In genomic region chr3:4419920-4420319, GRCh38 we compare ENCODE assay signal across 17 cellular contexts. TPM values are rescaled to one million over a fixed set of nuclear protein-coding genes. Genes with fewer than 3 reads are reported as not detected.
A peak's percentile ranks its signal among the peaks of the same experiment; 100 is the strongest.
DNase-seq lines count a peak whose midpoint lies in the region; ATAC-seq and TF ChIP-seq lines count a peak whose summit lies in the region.
"Had no signal": no experiment of that assay in that cellular context is flagged by ENCODE, and none has a peak within 500 bp of the region (broad histone marks: within the 10 kb centered on the region; RNA-seq: fewer than 3 reads in every experiment).

No MANE protein-coding gene starts in this region.

- no peak overlapping the region for H3K9ac ChIP-seq in H9 (ENCODE audit: extremely low read depth, insufficient read length, low read length)
- H3K9ac ChIP-seq in endodermal cell (ENCODE audit: extremely low read depth, low read length, poor library complexity, severe bottlenecking) = no peak overlapping the region

- H3K9me3 Mint-ChIP-seq in GM23338 (no peaks in the 10 kb centered on the region), H9 (no peaks in the 10 kb centered on the region), WTC11 (no peaks in the 10 kb centered on the region), endodermal cell (no peaks in the 10 kb centered on the region)
- H3K9me3 Mint-ChIP-seq: CD4-positive, CD25-positive, alpha-beta regulatory T cell; CD8-positive, alpha-beta T cell had no signal

- H3K36me3 ChIP-seq in GM23338 (ENCODE audit: insufficient read depth) (peaks cover 5% of the 10 kb centered on the region; the same call in 1 of the 2 replicates), endodermal cell (ENCODE audit: control insufficient read depth, insufficient read depth, low read length) (peaks cover 4% of the 10 kb centered on the region)

- H3K36me3 Mint-ChIP-seq in GM23338 (ENCODE audit: low read depth) (no peaks in the 10 kb centered on the region), H9 (ENCODE audit: insufficient read depth in 1 of 3, low read depth in 3 of 3) (peaks cover 0 to 4% (median 0%) of the 10 kb centered on the region in 3 experiments; a peak in 1 of 7 replicates), WTC11 (no peaks in the 10 kb centered on the region), endodermal cell (ENCODE audit: low read depth) (peaks cover 6% of the 10 kb centered on the region)

- H3K23ac ChIP-seq in H9 (ENCODE audit: insufficient read length, low read depth, low read length) = no peak overlapping the region

- H3F3A ChIP-seq in GM23338 (replicated peaks; ENCODE audit: low read depth) = no peaks in the 10 kb centered on the region

- H3K4me3 ChIP-seq in GM23338 (no peak overlapping the region), endodermal cell (ENCODE audit: low read length) (no peak overlapping the region), right cardiac atrium (ENCODE audit: low read length) (no peak overlapping the region)

- no peak overlapping the region for H2BK15ac ChIP-seq in H9 (ENCODE audit: low read depth, low read length)

- DNase-seq in GM23338 (ENCODE audit: low spot score) (peak; percentile 17), H9 (no peak), WTC11 (ENCODE audit: low spot score) (no peak), endodermal cell (no peak), right cardiac atrium (no peak), dermis blood vessel endothelial cell (no peak), NCI-H1694 treated with DMSO at 0.1 percent for 48 hours (lab: John Stamatoyannopoulos, UW) (no peak)
- DNase-seq: C1 segment of cervical spinal cord; Caco-2; CD4-positive, CD25-positive, alpha-beta regulatory T cell; CD8-positive, alpha-beta T cell; DMS153; DND-41; GOT3; H7 had no signal

- no peaks in the 10 kb centered on the region for H3K9me2 ChIP-seq in GM23338 (ENCODE audit: insufficient read depth)

- TF ChIP-seq CTCF in GM23338 (conservative IDR thresholded peaks at IDR 0.05; ENCODE audit: low read depth in 2 of 2) (peak; percentile 31 to 38; a peak in 3 of 4 replicates), H9 (conservative IDR thresholded peaks at IDR 0.05) (peak; percentile 31; the same call in 2 of the 3 replicates), WTC11 (IDR thresholded peaks at IDR 0.05) (no peak), endodermal cell (conservative IDR thresholded peaks at IDR 0.05) (peak; percentile 55)

- H3K23me2 ChIP-seq in H9 (ENCODE audit: insufficient read length, low read depth, low read length, poor library complexity, severe bottlenecking) = no peaks in the 10 kb centered on the region

- POLR2A ChIA-PET in WTC11 (lab: Charles Lee) = interaction anchor here (1.0 kb wide), 1 partner anchor 12 kb away, joined by 3 read pairs; no protein-coding TSS in a partner anchor

- CTCF ChIA-PET in WTC11 (lab: Charles Lee) = interaction anchor here (0.6 to 1.0 kb wide), 6 partner anchors 10 to 214 kb away, joined by 3 to 5 read pairs (median 3); partner anchors contain the start of gene ITPR1

- H3K9me3 ChIP-seq in H9 (ENCODE audit: control insufficient read depth, low read depth, low read length) (no peaks in the 10 kb centered on the region), endodermal cell (ENCODE audit: control insufficient read depth, low read length) (no peaks in the 10 kb centered on the region), right cardiac atrium (ENCODE audit: control insufficient read depth, low read length) (no peaks in the 10 kb centered on the region)
- H3K9me3 ChIP-seq: Caco-2 had no signal

- H4K20me1 ChIP-seq in GM23338 (replicated peaks; ENCODE audit: insufficient read depth) (no peaks in the 10 kb centered on the region), H9 (ENCODE audit: control insufficient read depth, insufficient read depth, insufficient read length) (no peaks in the 10 kb centered on the region)

- H3K79me2 ChIP-seq in GM23338 (replicated peaks; ENCODE audit: insufficient read depth) (no peaks in the 10 kb centered on the region), H9 (ENCODE audit: insufficient read depth, low read length) (no peaks in the 10 kb centered on the region)

- H2BK20ac ChIP-seq in H9 (ENCODE audit: low read depth, low read length, poor library complexity, severe bottlenecking) = no peak overlapping the region

- no peak overlapping the region for H2BK12ac ChIP-seq in H9 (ENCODE audit: insufficient read length, low read depth, low read length)

- no peak overlapping the region for H3K14ac ChIP-seq in H9 (ENCODE audit: insufficient read depth, low read length)

- H3K27ac Mint-ChIP-seq in GM23338 (no peak overlapping the region), H9 (no peak overlapping the region), WTC11 (no peak overlapping the region), endodermal cell (no peak overlapping the region)
- H3K27ac Mint-ChIP-seq: CD8-positive, alpha-beta T cell had no signal

- H3T11ph ChIP-seq in H9 (ENCODE audit: low read length) = no peak overlapping the region

- H3K4ac ChIP-seq in H9 (ENCODE audit: low read depth, low read length) = no peak overlapping the region

- H3K4me2 ChIP-seq in GM23338 (no peak overlapping the region), H9 (ENCODE audit: insufficient read depth, insufficient read length, low read length) (no peak overlapping the region)

- H3K4me3 Mint-ChIP-seq in GM23338 (no peak overlapping the region), H9 (no peak overlapping the region), WTC11 (no peak overlapping the region), endodermal cell (no peak overlapping the region)
- H3K4me3 Mint-ChIP-seq: CD4-positive, CD25-positive, alpha-beta regulatory T cell; CD8-positive, alpha-beta T cell had no signal

- ATAC-seq in GM23338 (peak; percentile 59), WTC11 (peak; percentile 53; the same call in 1 of the 2 replicates), right cardiac atrium (no peak), HG03045 (IDR thresholded peaks at IDR 0.05; ENCODE audit: unreplicated experiment) (no peak)
- ATAC-seq: CD8-positive, alpha-beta T cell; HCT116 had no signal

- no peak overlapping the region for H2AK5ac ChIP-seq in H9 (ENCODE audit: insufficient read length, low read length)

- no peak overlapping the region for H4K5ac ChIP-seq in H9 (ENCODE audit: insufficient read length, low read depth, low read length)

- H2AFZ ChIP-seq in GM23338 (no peak overlapping the region), H9 (ENCODE audit: low read length) (no peak overlapping the region)

- no peak overlapping the region for H4K91ac ChIP-seq in H9 (ENCODE audit: insufficient read length, low read depth, low read length)

- WGBS in H9 (ENCODE audit: extremely low coverage, insufficient read length, low lambda C conversion rate) = no CpG with 5 or more reads among the region's 1 CpG
- 97% methylated on average over 1 of the region's 1 CpG; no CpG with 5 or more reads in 1 of the 2 experiments for WGBS in endodermal cell (ENCODE audit: insufficient coverage in 1 of 2, insufficient read length in 1 of 2), 2 experiments
- 93% methylated on average over 1 of the region's 1 CpG for WGBS in right cardiac atrium

- no peaks in the 10 kb centered on the region for H3K27me3 ChIP-seq in GM23338 (ENCODE audit: insufficient read depth)
- no peaks in the 10 kb centered on the region for H3K27me3 ChIP-seq in H9 (ENCODE audit: insufficient read depth, low read length)
- H3K27me3 ChIP-seq in endodermal cell (ENCODE audit: control insufficient read depth, insufficient read depth, low read length, poor library complexity, severe bottlenecking) = no peaks in the 10 kb centered on the region
- no peaks in the 10 kb centered on the region for H3K27me3 ChIP-seq in right cardiac atrium (ENCODE audit: control insufficient read depth, insufficient read depth)

- intact Hi-C loops in right cardiac atrium (cut with DNase I) = no loop called here

- no peaks in the 10 kb centered on the region for H3K27me3 Mint-ChIP-seq in GM23338 (ENCODE audit: insufficient read depth, low read depth, poor library complexity)
- H3K27me3 Mint-ChIP-seq in H9 (ENCODE audit: low read depth) = no peaks in the 10 kb centered on the region
- no peaks in the 10 kb centered on the region for H3K27me3 Mint-ChIP-seq in WTC11 (ENCODE audit: low read depth)
- no peaks in the 10 kb centered on the region for H3K27me3 Mint-ChIP-seq in endodermal cell (ENCODE audit: insufficient read depth)
- H3K27me3 Mint-ChIP-seq: CD4-positive, CD25-positive, alpha-beta regulatory T cell had no signal

- H3K79me1 ChIP-seq in H9 (ENCODE audit: insufficient read depth, low read depth, low read length, poor library complexity, severe bottlenecking) = no peaks in the 10 kb centered on the region

- no peak overlapping the region for H2BK120ac ChIP-seq in H9 (ENCODE audit: low read depth, low read length, poor library complexity, severe bottlenecking)

- H3K27ac ChIP-seq in GM23338 (ENCODE audit: low read depth) (no peak overlapping the region), H9 (ENCODE audit: insufficient read length, low read depth, low read length) (no peak overlapping the region), endodermal cell (ENCODE audit: low read depth, low read length) (no peak overlapping the region), right cardiac atrium (ENCODE audit: low read length) (no peak overlapping the region)

- no peak overlapping the region for H3K18ac ChIP-seq in H9 (ENCODE audit: insufficient read length, low read depth, low read length)

- no peak overlapping the region for H4K8ac ChIP-seq in H9 (replicated peaks; ENCODE audit: insufficient read length, low read depth, low read length)

- no peak overlapping the region for H2BK5ac ChIP-seq in H9 (ENCODE audit: insufficient read length, low read length)

- no peak overlapping the region for H3K56ac ChIP-seq in H9 (ENCODE audit: insufficient read length, low read depth, low read length)

- H3K4me1 Mint-ChIP-seq in GM23338 = no peaks in the 10 kb centered on the region
- H3K4me1 Mint-ChIP-seq in H9 = peaks cover 0 to 3% of the 10 kb centered on the region in 2 experiments; a peak in 1 of 4 replicates
- no peaks in the 10 kb centered on the region for H3K4me1 Mint-ChIP-seq in WTC11
- no peaks in the 10 kb centered on the region for H3K4me1 Mint-ChIP-seq in endodermal cell

- H3K4me1 ChIP-seq in GM23338 (ENCODE audit: insufficient read depth) (no peaks in the 10 kb centered on the region), H9 (ENCODE audit: insufficient read depth, low read length) (no peaks in the 10 kb centered on the region), endodermal cell (ENCODE audit: control insufficient read depth, insufficient read depth, low read length) (no peaks in the 10 kb centered on the region), right cardiac atrium (ENCODE audit: control insufficient read depth, insufficient read depth, low read length) (no peaks in the 10 kb centered on the region)
- H3K4me1 ChIP-seq: Caco-2 had no signal

TF ChIP-seq in WTC11, 78 proteins besides CTCF, POLR2A, EP300 and RAD21 (continues in another document):
- TF ChIP-seq ATF1 (CRISPR knock-in tag; IDR thresholded peaks at IDR 0.05) = no peak

RNA-seq across cellular contexts. Expression of gene SUMF1, which starts 47.1 kb away (rescaled TPM):
- 15.8 and 20.3 TPM in 2 replicates for total RNA-seq in GM23338 (2014; rRNA removed; shearing (Covaris generic))
- polyA plus RNA-seq in GM23338 (2016; fragmentation: Nextera tagmentation; extraction: Ambion mirVana) (6.3 and 6.9 TPM in 2 replicates), right cardiac atrium (7.8 TPM)
- total RNA-seq in H9 (2021) (9.5 and 10.6 TPM in 2 replicates), WTC11 (2021) (10.2 to 11.0 TPM (median 10.4 TPM) in 3 replicates), endodermal cell (10 to 100 TPM; 18.4 to 18.6 TPM), right cardiac atrium (10 to 100 TPM in 3 of 4 donors, 1 to 10 TPM in 1; 9.6 to 14.4 (median 11.8) TPM), dermis blood vessel endothelial cell (97.2 and 102 TPM in 2 replicates)
- polyA plus RNA-seq in endodermal cell (2013, experiment 1 of 2) = 9.8 TPM
- polyA plus RNA-seq in endodermal cell (2013, experiment 2 of 2) = 10.0 TPM

Comparison
In these comparisons a context has a peak if more than half of its experiments do, and no peak if none do; other contexts are left out.
1. ATAC-seq: peak in GM23338 (single experiment) and WTC11 (single experiment); none in right cardiac atrium (0 of 2) and HG03045 (single experiment).